1 cellular context compared by ENCODE assay signal in the genomic region with DNA sequence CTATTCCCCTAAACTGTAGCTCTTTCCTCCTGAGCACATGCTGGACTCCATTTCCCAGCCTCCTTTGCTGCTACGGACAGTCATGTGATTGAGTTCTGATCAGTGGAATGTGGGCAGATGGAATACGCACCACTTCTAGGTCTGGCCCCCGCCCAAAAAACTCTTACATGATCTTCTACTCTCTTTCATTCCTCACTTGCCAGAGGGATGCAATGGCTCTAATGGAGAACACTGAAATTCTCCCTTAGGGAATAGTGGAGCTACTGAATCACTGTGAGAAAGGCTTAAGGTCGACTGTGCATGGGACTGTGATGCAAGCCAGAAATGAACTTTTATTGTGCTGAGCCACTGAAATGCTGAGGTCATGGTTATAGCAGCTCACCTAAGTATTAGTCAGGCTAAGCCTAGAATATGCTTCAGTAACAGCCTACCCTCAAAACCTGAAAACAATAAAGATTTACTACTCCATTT.
TF ChIP-seq lines count a peak whose summit lies in the region.

No MANE protein-coding gene starts in this region.

TF ChIP-seq in HEK293, 187 proteins besides CTCF, POLR2A, EP300 and RAD21 (continued from another document):
- TF ChIP-seq ZNF302 (tag by site-specific recombination; IDR thresholded peaks at IDR 0.05; ENCODE audit: low read depth), result no peak
- TF ChIP-seq ZNF521 (tag by site-specific recombination; IDR thresholded peaks at IDR 0.05), result no peak
- peak; percentile 41; the same call in 1 of the 2 replicates for TF ChIP-seq ZNF629 (tag by site-specific recombination; IDR thresholded peaks at IDR 0.05)
- no peak for TF ChIP-seq ZNF354C (tag by site-specific recombination; IDR thresholded peaks at IDR 0.05; ENCODE audit: borderline replicate concordance, low read depth)
- no peak for TF ChIP-seq EGR2 (tag by site-specific recombination; IDR thresholded peaks at IDR 0.05; ENCODE audit: low read depth)
- TF ChIP-seq GLI2 (tag by site-specific recombination; IDR thresholded peaks at IDR 0.05; ENCODE audit: borderline replicate concordance, low read depth), result no peak
